Comparison of ENCODE assay signal across 24 cellular contexts in the genomic region with DNA sequence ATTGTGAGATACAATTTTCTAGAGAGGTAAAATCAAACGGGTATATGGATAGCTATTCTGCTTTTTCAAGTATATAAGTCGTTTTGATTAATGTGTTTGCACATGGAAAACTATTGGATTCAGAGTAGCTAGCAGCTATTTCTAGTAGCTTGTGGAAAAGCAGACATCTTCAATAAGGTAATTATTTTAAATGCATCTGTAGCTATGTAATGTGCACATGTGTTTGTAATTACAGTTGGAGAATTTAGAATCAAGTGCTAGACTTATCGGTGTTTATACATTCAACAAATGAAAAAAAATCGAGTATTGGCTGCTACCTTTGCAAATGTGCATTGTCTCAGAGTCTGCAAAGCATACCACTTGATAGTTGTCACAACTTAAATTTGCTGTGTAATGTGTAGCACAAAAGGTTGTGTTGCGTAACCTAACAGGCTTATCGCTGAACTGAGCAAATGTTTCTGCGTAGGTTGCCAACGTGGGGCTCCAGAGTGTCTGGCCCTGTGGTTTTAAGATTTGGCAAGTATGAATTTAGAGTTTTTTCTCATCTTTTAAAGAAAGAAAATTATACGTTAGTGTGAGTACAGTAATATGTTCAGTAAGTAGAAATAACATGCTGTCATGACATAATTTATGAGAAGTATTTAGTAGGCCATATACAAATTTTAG. TPM values are rescaled to one million over a fixed set of nuclear protein-coding genes. Genes with fewer than 3 reads are reported as not detected.
DNase-seq lines count a peak whose midpoint lies in the region; ATAC-seq, FAIRE-seq and TF ChIP-seq lines count a peak whose summit lies in the region.
"Had no signal": no experiment of that assay in that cellular context is flagged by ENCODE, and none has a peak within 500 bp of the region (broad histone marks: within the 10 kb centered on the region; RNA-seq: fewer than 3 reads in every experiment).

No MANE protein-coding gene starts in this region.

- TF ChIP-seq POLR2A in NB4 (IDR thresholded peaks at IDR 0.05; ENCODE audit: extremely low read depth, insufficient read length) (no peak), K562 (conservative IDR thresholded peaks at IDR 0.05) (no peak), GM12892 (IDR thresholded peaks at IDR 0.05; ENCODE audit: low read depth, low read length) (no peak)

- no peak overlapping the region for H2BK120ac ChIP-seq in mesendoderm (ENCODE audit: low read depth, low read length)

- no peak for TF ChIP-seq RAD21 in K562 (CRISPR knock-in tag; conservative IDR thresholded peaks at IDR 0.05 in 1 of 2, IDR thresholded peaks at IDR 0.05 in 1 of 2)

- no peak overlapping the region for H3K23ac ChIP-seq in mesendoderm (ENCODE audit: low read length)

- H4K20me1 ChIP-seq in GM23248 (ENCODE audit: insufficient read depth) (no peaks in the 10 kb centered on the region), K562 (replicated peaks; ENCODE audit: control insufficient read depth, insufficient read depth, low read length) (no peaks in the 10 kb centered on the region)

- H2AFZ ChIP-seq in GM23248 (no peak overlapping the region), K562 (ENCODE audit: low read depth, low read length) (no peak overlapping the region)
- H2AFZ ChIP-seq: hepatocyte had no signal

- 38 to 42% methylated on average over 9 of the region's 9 CpGs for WGBS in GM23248 (ENCODE audit: low coverage in 1 of 2, low lambda C conversion rate in 2 of 2, missing lambda C conversion rate in 2 of 2), 2 experiments
- WGBS in K562 (ENCODE audit: insufficient coverage, low coverage, missing lambda C conversion rate), result 4% methylated on average over 9 of the region's 9 CpGs
- WGBS in mesendoderm (ENCODE audit: extremely low coverage, insufficient coverage, low lambda C conversion rate), result 100% methylated on average over 1 of the region's 9 CpGs

- H3K9ac ChIP-seq in GM23248, result peak overlapping the region; percentile 16; the same call in 1 of the 2 replicates
- H3K9ac ChIP-seq in K562 (ENCODE audit: insufficient read depth in 1 of 2, low read depth in 2 of 2, low read length in 2 of 2), result no peak overlapping the region
- no peak overlapping the region for H3K9ac ChIP-seq in mesendoderm (ENCODE audit: low read length)

- in situ Hi-C loops in GM23248 (cut with MboI) (no loop called here), K562 (cut with MboI) (no loop called here)

- H3K4me2 ChIP-seq in GM23248 (ENCODE audit: unreplicated experiment), result no peak overlapping the region
- no peak overlapping the region for H3K4me2 ChIP-seq in K562 (ENCODE audit: insufficient read depth, low read length)
- H3K4me2 ChIP-seq in mesendoderm (ENCODE audit: low read length), result no peak overlapping the region
- H3K4me2 ChIP-seq: hepatocyte had no signal

- H3K9me1 ChIP-seq in K562 (ENCODE audit: control insufficient read depth, insufficient read depth, low read length), result no peaks in the 10 kb centered on the region

- FAIRE-seq in K562 (lab: Jason Lieb, UNC) (no peak), urothelium cell line (lab: Jason Lieb, UNC) (no peak), GM12892 (lab: Jason Lieb, UNC) (no peak)
- FAIRE-seq: GM12878 had no signal

- no peak overlapping the region for H2BK15ac ChIP-seq in mesendoderm (replicated peaks; ENCODE audit: low read depth)

- H4K8ac ChIP-seq in mesendoderm (ENCODE audit: low read depth, low read length), result no peak overlapping the region

- no peaks in the 10 kb centered on the region for H3K9me3 ChIP-seq in GM23248 (ENCODE audit: low read depth)
- no peaks in the 10 kb centered on the region; the same call in 1 of the 2 replicates for H3K9me3 ChIP-seq in K562 (replicated peaks; ENCODE audit: control insufficient read depth, insufficient read depth, low read depth, low read length)
- H3K9me3 ChIP-seq: vagina had no signal

- H3K79me2 ChIP-seq in GM23248 (ENCODE audit: insufficient read depth), result no peaks in the 10 kb centered on the region
- no peaks in the 10 kb centered on the region for H3K79me2 ChIP-seq in K562 (ENCODE audit: control insufficient read depth, insufficient read depth, low read length)
- H3K79me2 ChIP-seq in mesendoderm (ENCODE audit: control insufficient read depth, insufficient read depth, low read length), result no peaks in the 10 kb centered on the region
- H3K79me2 ChIP-seq: hepatocyte had no signal

- BruUV-seq in K562 (replicated peaks; lab: Mats Ljungman, UMichigan), result no TSS peak

- H3K4me1 ChIP-seq in GM23248 (ENCODE audit: insufficient read depth) (peaks cover 15% of the 10 kb centered on the region), K562 (replicated peaks in 1 of 2; ENCODE audit: control insufficient read depth in 2 of 2, insufficient read depth in 2 of 2, low read length in 2 of 2) (no peaks in the 10 kb centered on the region), mesendoderm (ENCODE audit: control insufficient read depth, low read depth, low read length) (no peaks in the 10 kb centered on the region)
- H3K4me1 ChIP-seq: vagina had no signal

- no peak overlapping the region for H3K56ac ChIP-seq in mesendoderm (ENCODE audit: low read length)

- DNase-seq in GM23248 (peak; percentile 82), NB4 (ENCODE audit: low read depth) (peak; percentile 34), K562 (ENCODE audit: extremely low read depth in 1 of 4, low spot score in 3 of 4) (no peak), mesendoderm (no peak), urothelium cell line (ENCODE audit: low spot score) (no peak), GM12892 (ENCODE audit: insufficient read length) (no peak)
- DNase-seq: activated naive CD8-positive, alpha-beta T cell treated with anti-CD3 and anti-CD28 coated beads, Interleukin-2, amount 10 ng/mL, durations not matched to agents 7 days and 5 days; central memory CD4-positive, alpha-beta T cell; DMS 273 treated with DMSO at 0.1 percent for 48 hours; effector CD8-positive, alpha-beta T cell; GDM1; islet precursor cell; natural killer cell; NCI-H1930; NCI-H774; posterior cingulate gyrus; T1000 had no signal

- H3K36me3 ChIP-seq in GM23248 (ENCODE audit: low read depth) (no peaks in the 10 kb centered on the region), K562 (ENCODE audit: control insufficient read depth, insufficient read depth, low read length) (no peaks in the 10 kb centered on the region), mesendoderm (ENCODE audit: control insufficient read depth, insufficient read depth, low read length) (no peaks in the 10 kb centered on the region)
- H3K36me3 ChIP-seq: vagina had no signal

- no peak overlapping the region for H3K18ac ChIP-seq in mesendoderm (ENCODE audit: low read length)

- intact Hi-C loops in K562 (cut with micrococcal nuclease), result no loop called here

- POLR2A ChIA-PET in K562 (lab: Yijun Ruan, JAX), result no interaction called here

- H3K4me3 ChIP-seq in GM23248, result no peak overlapping the region
- no peak overlapping the region for H3K4me3 ChIP-seq in NB4 (ENCODE audit: low read depth, low read length)
- H3K4me3 ChIP-seq in K562, result no peak overlapping the region
- no peak overlapping the region for H3K4me3 ChIP-seq in mesendoderm (ENCODE audit: low read length)
- H3K4me3 ChIP-seq: GM12878, hepatocyte, vagina had no signal

- H3K27me3 ChIP-seq in GM23248 (replicated peaks; ENCODE audit: insufficient read depth), result no peaks in the 10 kb centered on the region
- H3K27me3 ChIP-seq in K562 (ENCODE audit: control insufficient read depth in 2 of 2, insufficient read depth in 2 of 2, low read length in 2 of 2), result no peaks in the 10 kb centered on the region
- no peaks in the 10 kb centered on the region for H3K27me3 ChIP-seq in mesendoderm (ENCODE audit: insufficient read depth, low read length, poor library complexity)
- H3K27me3 ChIP-seq: hepatocyte, vagina had no signal

- TF ChIP-seq CTCF in NB4 (IDR thresholded peaks at IDR 0.05; ENCODE audit: low read depth, low read length) (no peak), K562 (IDR thresholded peaks at IDR 0.05 in 2 of 3, conservative IDR thresholded peaks at IDR 0.05 in 1 of 3; ENCODE audit: insufficient read depth in 2 of 3, low read depth in 1 of 3, low read length in 3 of 3) (no peak)

- no peak for ATAC-seq in K562
- ATAC-seq in HG02642 (IDR thresholded peaks at IDR 0.05; ENCODE audit: poor library complexity, unreplicated experiment), result no peak
- ATAC-seq: activated T-helper 17 cell treated with anti-CD3 and anti-CD28 coated beads, Interleukin-2, amount 50 U/mL, for 72 hours; GM12878; natural killer cell; Panc1 had no signal

- CTCF ChIA-PET in K562 (lab: Yijun Ruan, JAX; ENCODE audit: low intra/inter-chr PET ratio), result no interaction called here

- H3K27ac ChIP-seq in GM23248 (peak overlapping the region; percentile 70), K562 (ENCODE audit: extremely low read depth, low read depth, low read length) (no peak overlapping the region), mesendoderm (ENCODE audit: low read depth, low read length) (no peak overlapping the region)
- H3K27ac ChIP-seq: C4-2B, hepatocyte, vagina had no signal

- H3K9me2 ChIP-seq in GM23248 (ENCODE audit: insufficient read depth), result no peaks in the 10 kb centered on the region

- H3K4ac ChIP-seq in mesendoderm (ENCODE audit: low read depth, low read length), result peak overlapping the region; percentile 55

- H4K5ac ChIP-seq in mesendoderm (ENCODE audit: low read length), result no peak overlapping the region

- peaks cover 12% of the 10 kb centered on the region for H3F3A ChIP-seq in GM23248 (ENCODE audit: insufficient read depth)

- no peaks in the 10 kb centered on the region for H3K79me1 ChIP-seq in mesendoderm (ENCODE audit: low read length)

- TF ChIP-seq EP300 in K562 (IDR thresholded peaks at IDR 0.05; ENCODE audit: low read length), result no peak

- no peak overlapping the region for H2AK5ac ChIP-seq in mesendoderm (ENCODE audit: low read length)

- no peak overlapping the region for H2BK5ac ChIP-seq in mesendoderm (ENCODE audit: low read length)

RNA-seq across cellular contexts. Expression of gene TMTC2, which starts 44.3 kb away (rescaled TPM):
- 3.5 and 5.6 TPM in 2 replicates for total RNA-seq in GM23248 (2014; rRNA removed; shearing (Covaris generic))
- 0.36 and 0.58 TPM in 2 replicates for polyA plus RNA-seq in GM23248 (2016; fragmentation: Nextera tagmentation; extraction: Ambion mirVana)
- total RNA-seq in K562 (2011; cell fraction: chromatin; rRNA removed; ENCODE audit: low replicate concordance), result 0.49 and 0.90 TPM in 2 replicates
- total RNA-seq in K562 (2011; cell fraction: nucleolus; rRNA removed), result 0.26 and 0.33 TPM in 2 replicates
- 0.51 and 1.2 TPM in 2 replicates for total RNA-seq in K562 (2011; cell fraction: nucleoplasm; rRNA removed)
- total RNA-seq in K562 (2014; rRNA removed), result 0.45 and 0.59 TPM in 2 replicates
- total RNA-seq in K562 (2014; rRNA removed; fragmentation: Illumina TruSeq; extraction: Trizol), result 0.41 and 0.44 TPM in 2 replicates
- total RNA-seq in K562 (2015; rRNA removed; fragmentation: Illumina TruSeq; extraction: Trizol), result 0.29 and 0.30 TPM in 2 replicates
- 0.55 and 0.58 TPM in 2 replicates for total RNA-seq in K562 (2021)
- polyA plus RNA-seq in K562 (2011; rRNA removed), result 0.30 and 0.96 TPM in 2 replicates
- polyA plus RNA-seq in K562 (2011; cell fraction: cytosol; rRNA removed), result 0.12 and 0.19 TPM in 2 replicates
- polyA plus RNA-seq in K562 (2011; cell fraction: nucleus; rRNA removed), result 0.13 and 0.41 TPM in 2 replicates
- polyA plus RNA-seq in K562 (2012), result 0.46 and 0.60 TPM in 2 replicates
- 0.82 and 1.1 TPM in 2 replicates for polyA plus RNA-seq in K562 (2014; fragmentation: Illumina TruSeq; extraction: Trizol)
- polyA plus RNA-seq in K562 (2014; fragmentation: Nextera tagmentation; extraction: Ambion mirVana), result under 1 TPM; 0.46 to 0.49 TPM
- polyA plus RNA-seq in K562 (2014; rRNA removed), result 0.53 and 0.57 TPM in 2 replicates
- polyA minus RNA-seq in K562 (2011; rRNA and poly(A)+ RNA removed), result 0.48 and 0.88 TPM in 2 replicates
- polyA minus RNA-seq in K562 (2011; cell fraction: cytosol; rRNA and poly(A)+ RNA removed), result 0.29 TPM in 1 of 2 replicates, not detected in the other
- 0.22 and 0.27 TPM in 2 replicates for polyA minus RNA-seq in K562 (2011; cell fraction: nucleus; rRNA and poly(A)+ RNA removed)
- polyA plus RNA-seq in mesendoderm (2013, experiment 1 of 2), result 5.0 TPM
- polyA plus RNA-seq in mesendoderm (2013, experiment 2 of 2), result 4.7 TPM
- 2.3 TPM for polyA plus RNA-seq in GM12892 (2012; ENCODE audit: missing spikeins)

Comparison
In these comparisons a context has a peak if more than half of its experiments do, and no peak if none do; other contexts are left out.
1. DNase-seq: peak in GM23248 (single experiment) and NB4 (single experiment); none in K562 (0 of 4), mesendoderm (single experiment), urothelium cell line (single experiment) and GM12892 (single experiment).